Comparison of ENCODE assay signal across 8 cellular contexts in genomic region chr4:153497988-153498967, GRCh38. TPM values are rescaled to one million over a fixed set of nuclear protein-coding genes. Genes with fewer than 3 reads are reported as not detected.
DNase-seq lines count a peak whose midpoint lies in the region; ATAC-seq and TF ChIP-seq lines count a peak whose summit lies in the region.

No MANE protein-coding gene starts in this region.

- whole genome bisulfite sequencing in mesendoderm (ENCODE audit: extremely low coverage, insufficient coverage, low lambda C conversion rate), result no CpG with 5 or more reads among the region's 9 CpGs
- WGBS in body of pancreas, 2 donors, result 64 to 66% methylated on average over 9 of the region's 9 CpGs

- peaks cover 11% of the 10 kb centered on the region for H4K20me1 ChIP-seq in neural progenitor cell (ENCODE audit: low read depth)

- H2BK5ac ChIP-seq in mesendoderm (ENCODE audit: low read length), result no peak overlapping the region

- H3K27ac ChIP-seq in mesendoderm (ENCODE audit: low read depth, low read length) (no peak overlapping the region), body of pancreas (peak overlapping the region in 1 of 4 donors; percentile 21), neural progenitor cell (no peak overlapping the region)

- H3K9me3 ChIP-seq in adipocyte (ENCODE audit: control insufficient read depth, low read length), result no peaks in the 10 kb centered on the region
- H3K9me3 ChIP-seq in body of pancreas, result no peaks in the 10 kb centered on the region
- no peaks in the 10 kb centered on the region for H3K9me3 ChIP-seq in neural progenitor cell (ENCODE audit: low read depth)

- H3K9ac ChIP-seq in adipocyte (ENCODE audit: low read length) (peak overlapping the region; percentile 3), mesendoderm (ENCODE audit: low read length) (peak overlapping the region; percentile 5), neural progenitor cell (no peak overlapping the region)

- H4K8ac ChIP-seq in mesendoderm (ENCODE audit: low read depth, low read length), result no peak overlapping the region

- peak; percentile 64 for ATAC-seq in HG02943 (IDR thresholded peaks at IDR 0.05; ENCODE audit: low read depth, unreplicated experiment)
- no peak for ATAC-seq in body of pancreas

- H3K79me2 ChIP-seq in mesendoderm (ENCODE audit: control insufficient read depth, insufficient read depth, low read length) (peaks cover 5% of the 10 kb centered on the region), neural progenitor cell (ENCODE audit: low read depth) (peaks cover 5% of the 10 kb centered on the region)

- no peak overlapping the region for H2BK15ac ChIP-seq in mesendoderm (replicated peaks; ENCODE audit: low read depth)

- H3K4me2 ChIP-seq in mesendoderm (ENCODE audit: low read length) (no peak overlapping the region), neural progenitor cell (no peak overlapping the region)

- H2AFZ ChIP-seq in neural progenitor cell (replicated peaks), result no peak overlapping the region

- H3K23ac ChIP-seq in mesendoderm (ENCODE audit: low read length), result no peak overlapping the region

- H3K4me1 Mint-ChIP-seq in activated naive CD4-positive, alpha-beta T cell treated with anti-CD3 and anti-CD28 coated beads, Interleukin-2, amount 50 U/mL, for 24 hours, result peaks cover 94% of the 10 kb centered on the region
- peaks cover 38% of the 10 kb centered on the region for H3K4me1 Mint-ChIP-seq in neural progenitor cell

- no peak for TF ChIP-seq POLR2A in body of pancreas (IDR thresholded peaks at IDR 0.05)

- peaks cover 20% of the 10 kb centered on the region for H3K4me1 ChIP-seq in adipocyte (ENCODE audit: control insufficient read depth, insufficient read depth, low read length)
- peaks cover 13% of the 10 kb centered on the region for H3K4me1 ChIP-seq in mesendoderm (ENCODE audit: control insufficient read depth, low read depth, low read length)
- H3K4me1 ChIP-seq in body of pancreas, result peaks cover 24% of the 10 kb centered on the region
- peaks cover 29% of the 10 kb centered on the region for H3K4me1 ChIP-seq in neural progenitor cell

- no peak overlapping the region for H2BK120ac ChIP-seq in mesendoderm (ENCODE audit: low read depth, low read length)

- H3K18ac ChIP-seq in mesendoderm (ENCODE audit: low read length), result peak overlapping the region; percentile 78

- TF ChIP-seq CTCF in body of pancreas (IDR thresholded peaks at IDR 0.05) (no peak), neural progenitor cell (IDR thresholded peaks at IDR 0.05) (no peak)

- H3K4me3 Mint-ChIP-seq in activated naive CD4-positive, alpha-beta T cell treated with anti-CD3 and anti-CD28 coated beads, Interleukin-2, amount 50 U/mL, for 24 hours, result peak overlapping the region; percentile 86
- H3K4me3 Mint-ChIP-seq in neural progenitor cell, result no peak overlapping the region

- H3K36me3 ChIP-seq in adipocyte (ENCODE audit: control insufficient read depth, insufficient read depth, low read length, severe bottlenecking) (no peaks in the 10 kb centered on the region), mesendoderm (ENCODE audit: control insufficient read depth, insufficient read depth, low read length) (no peaks in the 10 kb centered on the region), body of pancreas (replicated peaks in 1 of 2; ENCODE audit: insufficient read depth in 1 of 2, low read depth in 2 of 2) (no peaks in the 10 kb centered on the region), neural progenitor cell (no peaks in the 10 kb centered on the region)

- H3K4me3 ChIP-seq in adipocyte (ENCODE audit: low read length) (peak overlapping the region; percentile 57), mesendoderm (ENCODE audit: low read length) (no peak overlapping the region), body of pancreas (no peak overlapping the region), neural progenitor cell (no peak overlapping the region)

- peak overlapping the region; percentile 68 for H3K56ac ChIP-seq in mesendoderm (ENCODE audit: low read length)

- H3K9me3 Mint-ChIP-seq in activated naive CD4-positive, alpha-beta T cell treated with anti-CD3 and anti-CD28 coated beads, Interleukin-2, amount 50 U/mL, for 24 hours, result no peaks in the 10 kb centered on the region
- H3K9me3 Mint-ChIP-seq in neural progenitor cell, result no peaks in the 10 kb centered on the region

- H3K27me3 Mint-ChIP-seq in activated naive CD4-positive, alpha-beta T cell treated with anti-CD3 and anti-CD28 coated beads, Interleukin-2, amount 50 U/mL, for 24 hours, result no peaks in the 10 kb centered on the region
- peaks cover 8% of the 10 kb centered on the region for H3K27me3 Mint-ChIP-seq in neural progenitor cell (ENCODE audit: insufficient read depth, low read depth)

- peaks cover 10% of the 10 kb centered on the region for H3F3A ChIP-seq in neural progenitor cell (ENCODE audit: low read depth)

- intact Hi-C loops in body of pancreas (cut with DNase I), result no loop called here

- no peaks in the 10 kb centered on the region for H3K27me3 ChIP-seq in adipocyte (replicated peaks; ENCODE audit: control insufficient read depth, insufficient read depth, low read length)
- H3K27me3 ChIP-seq in mesendoderm (ENCODE audit: insufficient read depth, low read length, poor library complexity), result no peaks in the 10 kb centered on the region
- H3K27me3 ChIP-seq in body of pancreas, result no peaks in the 10 kb centered on the region
- no peaks in the 10 kb centered on the region for H3K27me3 ChIP-seq in neural progenitor cell

- peak overlapping the region; percentile 97 for H3K27ac Mint-ChIP-seq in activated naive CD4-positive, alpha-beta T cell treated with anti-CD3 and anti-CD28 coated beads, Interleukin-2, amount 50 U/mL, for 24 hours
- no peak overlapping the region for H3K27ac Mint-ChIP-seq in neural progenitor cell

- no peak overlapping the region for H2AK5ac ChIP-seq in mesendoderm (ENCODE audit: low read length)

- peaks cover 10% of the 10 kb centered on the region for H3K79me1 ChIP-seq in mesendoderm (ENCODE audit: low read length)

- H3K4ac ChIP-seq in mesendoderm (ENCODE audit: low read depth, low read length), result no peak overlapping the region

- peaks cover 8% of the 10 kb centered on the region for H3K36me3 Mint-ChIP-seq in activated naive CD4-positive, alpha-beta T cell treated with anti-CD3 and anti-CD28 coated beads, Interleukin-2, amount 50 U/mL, for 24 hours
- H3K36me3 Mint-ChIP-seq in neural progenitor cell, result peaks cover 3% of the 10 kb centered on the region

- DNase-seq in activated naive CD4-positive, alpha-beta T cell (lab: John Stamatoyannopoulos, UW), result no peak
- DNase-seq in adipocyte (ENCODE audit: low read depth) (peak; percentile 72), mesendoderm (peak; percentile 60), DMS153 treated with DMSO at 0.1 percent for 48 hours (lab: John Stamatoyannopoulos, UW; ENCODE audit: unreplicated experiment) (no peak), body of pancreas (no peak), neural progenitor cell (ENCODE audit: low spot score) (no peak)

- no peak overlapping the region for H4K5ac ChIP-seq in mesendoderm (ENCODE audit: low read length)

RNA-seq across cellular contexts. Expression of gene TMEM131L, which starts 32.1 kb away (rescaled TPM):
- 16.9 TPM for polyA plus RNA-seq in mesendoderm (2013, experiment 1 of 2)
- 17.2 TPM for polyA plus RNA-seq in mesendoderm (2013, experiment 2 of 2)
- 10 to 100 TPM; 47.1 to 63.6 TPM for total RNA-seq in body of pancreas
- total RNA-seq in neural progenitor cell (ENCODE audit: low replicate concordance), result 13.7 and 14.8 TPM in 2 replicates

Comparison
In these comparisons a context has a peak if more than half of its experiments do, and no peak if none do; other contexts are left out.
1. DNase-seq: peak in adipocyte (single experiment) and mesendoderm (single experiment); none in activated naive CD4-positive, alpha-beta T cell (0 of 4), DMS153 treated with DMSO at 0.1 percent for 48 hours (single experiment), body of pancreas (0 of 4) and neural progenitor cell (single experiment).